In the genomic region with DNA sequence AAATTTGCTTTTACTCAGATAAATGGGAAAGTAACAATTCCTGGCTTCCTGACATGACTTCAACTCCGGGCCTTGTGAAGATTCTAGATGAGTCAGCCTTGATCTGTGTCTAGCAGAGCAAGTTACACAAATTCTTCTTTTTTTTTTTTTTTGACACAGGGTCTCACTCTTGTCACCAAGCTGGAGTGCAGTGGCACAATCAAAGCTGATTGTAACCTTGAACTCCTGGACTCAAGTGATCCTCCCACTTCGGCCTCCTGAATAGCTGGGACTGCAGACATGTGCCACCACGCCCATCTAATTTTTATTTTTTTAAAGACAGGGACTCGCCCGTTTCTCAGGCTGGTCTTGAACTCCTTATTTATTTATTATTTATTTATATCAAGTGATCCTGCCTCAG, we compare ENCODE assay signal across 1 cellular context.
A peak's percentile ranks its signal among the peaks of the same experiment; 100 is the strongest.
TF ChIP-seq lines count a peak whose summit lies in the region.

No MANE protein-coding gene starts in this region.

TF ChIP-seq in HepG2, 621 proteins besides CTCF, POLR2A, EP300 and RAD21 (continued from another document and continues in another):
- TF ChIP-seq, protein P1, sequence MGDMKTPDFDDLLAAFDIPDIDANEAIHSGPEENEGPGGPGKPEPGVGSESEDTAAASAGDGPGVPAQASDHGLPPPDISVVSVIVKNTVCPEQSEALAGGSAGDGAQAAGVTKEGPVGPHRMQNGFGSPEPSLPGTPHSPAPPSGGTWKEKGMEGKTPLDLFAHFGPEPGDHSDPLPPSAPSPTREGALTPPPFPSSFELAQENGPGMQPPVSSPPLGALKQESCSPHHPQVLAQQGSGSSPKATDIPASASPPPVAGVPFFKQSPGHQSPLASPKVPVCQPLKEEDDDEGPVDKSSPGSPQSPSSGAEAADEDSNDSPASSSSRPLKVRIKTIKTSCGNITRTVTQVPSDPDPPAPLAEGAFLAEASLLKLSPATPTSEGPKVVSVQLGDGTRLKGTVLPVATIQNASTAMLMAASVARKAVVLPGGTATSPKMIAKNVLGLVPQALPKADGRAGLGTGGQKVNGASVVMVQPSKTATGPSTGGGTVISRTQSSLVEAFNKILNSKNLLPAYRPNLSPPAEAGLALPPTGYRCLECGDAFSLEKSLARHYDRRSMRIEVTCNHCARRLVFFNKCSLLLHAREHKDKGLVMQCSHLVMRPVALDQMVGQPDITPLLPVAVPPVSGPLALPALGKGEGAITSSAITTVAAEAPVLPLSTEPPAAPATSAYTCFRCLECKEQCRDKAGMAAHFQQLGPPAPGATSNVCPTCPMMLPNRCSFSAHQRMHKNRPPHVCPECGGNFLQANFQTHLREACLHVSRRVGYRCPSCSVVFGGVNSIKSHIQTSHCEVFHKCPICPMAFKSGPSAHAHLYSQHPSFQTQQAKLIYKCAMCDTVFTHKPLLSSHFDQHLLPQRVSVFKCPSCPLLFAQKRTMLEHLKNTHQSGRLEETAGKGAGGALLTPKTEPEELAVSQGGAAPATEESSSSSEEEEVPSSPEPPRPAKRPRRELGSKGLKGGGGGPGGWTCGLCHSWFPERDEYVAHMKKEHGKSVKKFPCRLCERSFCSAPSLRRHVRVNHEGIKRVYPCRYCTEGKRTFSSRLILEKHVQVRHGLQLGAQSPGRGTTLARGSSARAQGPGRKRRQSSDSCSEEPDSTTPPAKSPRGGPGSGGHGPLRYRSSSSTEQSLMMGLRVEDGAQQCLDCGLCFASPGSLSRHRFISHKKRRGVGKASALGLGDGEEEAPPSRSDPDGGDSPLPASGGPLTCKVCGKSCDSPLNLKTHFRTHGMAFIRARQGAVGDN (CRISPR knock-in tag; IDR thresholded peaks at IDR 0.05), result no peak
- no peak for TF ChIP-seq RFX1 (IDR thresholded peaks at IDR 0.05)
- no peak for TF ChIP-seq ZNF44 (CRISPR knock-in tag; IDR thresholded peaks at IDR 0.05)
- TF ChIP-seq ZNF264 (CRISPR knock-in tag; IDR thresholded peaks at IDR 0.05), result peak; percentile 72; the same call in 1 of the 2 replicates
- TF ChIP-seq MEIS2 (CRISPR knock-in tag; IDR thresholded peaks at IDR 0.05), result peak; percentile 95
- TF ChIP-seq, protein P2, sequence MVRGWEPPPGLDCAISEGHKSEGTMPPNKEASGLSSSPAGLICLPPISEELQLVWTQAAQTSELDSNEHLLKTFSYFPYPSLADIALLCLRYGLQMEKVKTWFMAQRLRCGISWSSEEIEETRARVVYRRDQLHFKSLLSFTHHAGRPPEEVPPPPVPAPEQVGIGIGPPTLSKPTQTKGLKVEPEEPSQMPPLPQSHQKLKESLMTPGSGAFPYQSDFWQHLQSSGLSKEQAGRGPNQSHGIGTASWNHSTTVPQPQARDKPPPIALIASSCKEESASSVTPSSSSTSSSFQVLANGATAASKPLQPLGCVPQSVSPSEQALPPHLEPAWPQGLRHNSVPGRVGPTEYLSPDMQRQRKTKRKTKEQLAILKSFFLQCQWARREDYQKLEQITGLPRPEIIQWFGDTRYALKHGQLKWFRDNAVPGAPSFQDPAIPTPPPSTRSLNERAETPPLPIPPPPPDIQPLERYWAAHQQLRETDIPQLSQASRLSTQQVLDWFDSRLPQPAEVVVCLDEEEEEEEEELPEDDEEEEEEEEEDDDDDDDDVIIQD (CRISPR knock-in tag; IDR thresholded peaks at IDR 0.05; ENCODE audit: low read depth), result peak; percentile 96
- peak; percentile 78; the same call in 1 of the 2 replicates for TF ChIP-seq MBD4 (IDR thresholded peaks at IDR 0.05; ENCODE audit: borderline replicate concordance, low read length)
- no peak for TF ChIP-seq ATAD3A (CRISPR knock-in tag; IDR thresholded peaks at IDR 0.05)
- TF ChIP-seq TOPORS (CRISPR knock-in tag; IDR thresholded peaks at IDR 0.05), result no peak
- no peak for TF ChIP-seq SRF (IDR thresholded peaks at IDR 0.05; ENCODE audit: low read depth, low read length)
- peak; percentile 22; the same call in 1 of the 2 replicates for TF ChIP-seq GABPB1 (CRISPR knock-in tag; IDR thresholded peaks at IDR 0.05)
- no peak for TF ChIP-seq ZNF550 (CRISPR knock-in tag; IDR thresholded peaks at IDR 0.05; ENCODE audit: borderline replicate concordance)
- TF ChIP-seq, protein P3, sequence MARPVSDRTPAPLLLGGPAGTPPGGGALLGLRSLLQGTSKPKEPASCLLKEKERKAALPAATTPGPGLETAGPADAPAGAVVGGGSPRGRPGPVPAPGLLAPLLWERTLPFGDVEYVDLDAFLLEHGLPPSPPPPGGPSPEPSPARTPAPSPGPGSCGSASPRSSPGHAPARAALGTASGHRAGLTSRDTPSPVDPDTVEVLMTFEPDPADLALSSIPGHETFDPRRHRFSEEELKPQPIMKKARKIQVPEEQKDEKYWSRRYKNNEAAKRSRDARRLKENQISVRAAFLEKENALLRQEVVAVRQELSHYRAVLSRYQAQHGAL (CRISPR knock-in tag; IDR thresholded peaks at IDR 0.05; ENCODE audit: not compliant biosample characterization), result no peak
- TF ChIP-seq ZNF724P (CRISPR knock-in tag; IDR thresholded peaks at IDR 0.05; ENCODE audit: borderline replicate concordance), result no peak
- TF ChIP-seq, protein P4, sequence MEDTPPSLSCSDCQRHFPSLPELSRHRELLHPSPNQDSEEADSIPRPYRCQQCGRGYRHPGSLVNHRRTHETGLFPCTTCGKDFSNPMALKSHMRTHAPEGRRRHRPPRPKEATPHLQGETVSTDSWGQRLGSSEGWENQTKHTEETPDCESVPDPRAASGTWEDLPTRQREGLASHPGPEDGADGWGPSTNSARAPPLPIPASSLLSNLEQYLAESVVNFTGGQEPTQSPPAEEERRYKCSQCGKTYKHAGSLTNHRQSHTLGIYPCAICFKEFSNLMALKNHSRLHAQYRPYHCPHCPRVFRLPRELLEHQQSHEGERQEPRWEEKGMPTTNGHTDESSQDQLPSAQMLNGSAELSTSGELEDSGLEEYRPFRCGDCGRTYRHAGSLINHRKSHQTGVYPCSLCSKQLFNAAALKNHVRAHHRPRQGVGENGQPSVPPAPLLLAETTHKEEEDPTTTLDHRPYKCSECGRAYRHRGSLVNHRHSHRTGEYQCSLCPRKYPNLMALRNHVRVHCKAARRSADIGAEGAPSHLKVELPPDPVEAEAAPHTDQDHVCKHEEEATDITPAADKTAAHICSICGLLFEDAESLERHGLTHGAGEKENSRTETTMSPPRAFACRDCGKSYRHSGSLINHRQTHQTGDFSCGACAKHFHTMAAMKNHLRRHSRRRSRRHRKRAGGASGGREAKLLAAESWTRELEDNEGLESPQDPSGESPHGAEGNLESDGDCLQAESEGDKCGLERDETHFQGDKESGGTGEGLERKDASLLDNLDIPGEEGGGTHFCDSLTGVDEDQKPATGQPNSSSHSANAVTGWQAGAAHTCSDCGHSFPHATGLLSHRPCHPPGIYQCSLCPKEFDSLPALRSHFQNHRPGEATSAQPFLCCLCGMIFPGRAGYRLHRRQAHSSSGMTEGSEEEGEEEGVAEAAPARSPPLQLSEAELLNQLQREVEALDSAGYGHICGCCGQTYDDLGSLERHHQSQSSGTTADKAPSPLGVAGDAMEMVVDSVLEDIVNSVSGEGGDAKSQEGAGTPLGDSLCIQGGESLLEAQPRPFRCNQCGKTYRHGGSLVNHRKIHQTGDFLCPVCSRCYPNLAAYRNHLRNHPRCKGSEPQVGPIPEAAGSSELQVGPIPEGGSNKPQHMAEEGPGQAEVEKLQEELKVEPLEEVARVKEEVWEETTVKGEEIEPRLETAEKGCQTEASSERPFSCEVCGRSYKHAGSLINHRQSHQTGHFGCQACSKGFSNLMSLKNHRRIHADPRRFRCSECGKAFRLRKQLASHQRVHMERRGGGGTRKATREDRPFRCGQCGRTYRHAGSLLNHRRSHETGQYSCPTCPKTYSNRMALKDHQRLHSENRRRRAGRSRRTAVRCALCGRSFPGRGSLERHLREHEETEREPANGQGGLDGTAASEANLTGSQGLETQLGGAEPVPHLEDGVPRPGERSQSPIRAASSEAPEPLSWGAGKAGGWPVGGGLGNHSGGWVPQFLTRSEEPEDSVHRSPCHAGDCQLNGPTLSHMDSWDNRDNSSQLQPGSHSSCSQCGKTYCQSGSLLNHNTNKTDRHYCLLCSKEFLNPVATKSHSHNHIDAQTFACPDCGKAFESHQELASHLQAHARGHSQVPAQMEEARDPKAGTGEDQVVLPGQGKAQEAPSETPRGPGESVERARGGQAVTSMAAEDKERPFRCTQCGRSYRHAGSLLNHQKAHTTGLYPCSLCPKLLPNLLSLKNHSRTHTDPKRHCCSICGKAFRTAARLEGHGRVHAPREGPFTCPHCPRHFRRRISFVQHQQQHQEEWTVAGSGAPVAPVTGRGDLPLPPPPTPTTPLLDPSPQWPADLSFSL (CRISPR knock-in tag; IDR thresholded peaks at IDR 0.05), result no peak
- TF ChIP-seq, protein P5, sequence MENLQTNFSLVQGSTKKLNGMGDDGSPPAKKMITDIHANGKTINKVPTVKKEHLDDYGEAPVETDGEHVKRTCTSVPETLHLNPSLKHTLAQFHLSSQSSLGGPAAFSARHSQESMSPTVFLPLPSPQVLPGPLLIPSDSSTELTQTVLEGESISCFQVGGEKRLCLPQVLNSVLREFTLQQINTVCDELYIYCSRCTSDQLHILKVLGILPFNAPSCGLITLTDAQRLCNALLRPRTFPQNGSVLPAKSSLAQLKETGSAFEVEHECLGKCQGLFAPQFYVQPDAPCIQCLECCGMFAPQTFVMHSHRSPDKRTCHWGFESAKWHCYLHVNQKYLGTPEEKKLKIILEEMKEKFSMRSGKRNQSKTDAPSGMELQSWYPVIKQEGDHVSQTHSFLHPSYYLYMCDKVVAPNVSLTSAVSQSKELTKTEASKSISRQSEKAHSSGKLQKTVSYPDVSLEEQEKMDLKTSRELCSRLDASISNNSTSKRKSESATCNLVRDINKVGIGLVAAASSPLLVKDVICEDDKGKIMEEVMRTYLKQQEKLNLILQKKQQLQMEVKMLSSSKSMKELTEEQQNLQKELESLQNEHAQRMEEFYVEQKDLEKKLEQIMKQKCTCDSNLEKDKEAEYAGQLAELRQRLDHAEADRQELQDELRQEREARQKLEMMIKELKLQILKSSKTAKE (CRISPR knock-in tag; IDR thresholded peaks at IDR 0.05; ENCODE audit: borderline replicate concordance), result peak; percentile 27; the same call in 1 of the 2 replicates
- TF ChIP-seq, protein P6, sequence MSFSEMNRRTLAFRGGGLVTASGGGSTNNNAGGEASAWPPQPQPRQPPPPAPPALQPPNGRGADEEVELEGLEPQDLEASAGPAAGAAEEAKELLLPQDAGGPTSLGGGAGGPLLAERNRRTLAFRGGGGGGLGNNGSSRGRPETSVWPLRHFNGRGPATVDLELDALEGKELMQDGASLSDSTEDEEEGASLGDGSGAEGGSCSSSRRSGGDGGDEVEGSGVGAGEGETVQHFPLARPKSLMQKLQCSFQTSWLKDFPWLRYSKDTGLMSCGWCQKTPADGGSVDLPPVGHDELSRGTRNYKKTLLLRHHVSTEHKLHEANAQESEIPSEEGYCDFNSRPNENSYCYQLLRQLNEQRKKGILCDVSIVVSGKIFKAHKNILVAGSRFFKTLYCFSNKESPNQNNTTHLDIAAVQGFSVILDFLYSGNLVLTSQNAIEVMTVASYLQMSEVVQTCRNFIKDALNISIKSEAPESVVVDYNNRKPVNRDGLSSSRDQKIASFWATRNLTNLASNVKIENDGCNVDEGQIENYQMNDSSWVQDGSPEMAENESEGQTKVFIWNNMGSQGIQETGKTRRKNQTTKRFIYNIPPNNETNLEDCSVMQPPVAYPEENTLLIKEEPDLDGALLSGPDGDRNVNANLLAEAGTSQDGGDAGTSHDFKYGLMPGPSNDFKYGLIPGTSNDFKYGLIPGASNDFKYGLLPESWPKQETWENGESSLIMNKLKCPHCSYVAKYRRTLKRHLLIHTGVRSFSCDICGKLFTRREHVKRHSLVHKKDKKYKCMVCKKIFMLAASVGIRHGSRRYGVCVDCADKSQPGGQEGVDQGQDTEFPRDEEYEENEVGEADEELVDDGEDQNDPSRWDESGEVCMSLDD (CRISPR knock-in tag; IDR thresholded peaks at IDR 0.05; ENCODE audit: borderline replicate concordance), result no peak
- TF ChIP-seq ATRX (CRISPR knock-in tag; IDR thresholded peaks at IDR 0.05; ENCODE audit: borderline replicate concordance), result no peak
- TF ChIP-seq ZNF205 (CRISPR knock-in tag; IDR thresholded peaks at IDR 0.05), result 0 out of 2 replicates have a peak, but pooled peaks have one; percentile 33
- no peak for TF ChIP-seq ZNF326 (CRISPR knock-in tag; IDR thresholded peaks at IDR 0.05; ENCODE audit: borderline replicate concordance)
- peak; percentile 99 for TF ChIP-seq SP5 (CRISPR knock-in tag; IDR thresholded peaks at IDR 0.05; ENCODE audit: borderline replicate concordance, low read depth)
- TF ChIP-seq KMT2A (CRISPR knock-in tag; IDR thresholded peaks at IDR 0.05), result peak; percentile 73
- TF ChIP-seq, protein P7, sequence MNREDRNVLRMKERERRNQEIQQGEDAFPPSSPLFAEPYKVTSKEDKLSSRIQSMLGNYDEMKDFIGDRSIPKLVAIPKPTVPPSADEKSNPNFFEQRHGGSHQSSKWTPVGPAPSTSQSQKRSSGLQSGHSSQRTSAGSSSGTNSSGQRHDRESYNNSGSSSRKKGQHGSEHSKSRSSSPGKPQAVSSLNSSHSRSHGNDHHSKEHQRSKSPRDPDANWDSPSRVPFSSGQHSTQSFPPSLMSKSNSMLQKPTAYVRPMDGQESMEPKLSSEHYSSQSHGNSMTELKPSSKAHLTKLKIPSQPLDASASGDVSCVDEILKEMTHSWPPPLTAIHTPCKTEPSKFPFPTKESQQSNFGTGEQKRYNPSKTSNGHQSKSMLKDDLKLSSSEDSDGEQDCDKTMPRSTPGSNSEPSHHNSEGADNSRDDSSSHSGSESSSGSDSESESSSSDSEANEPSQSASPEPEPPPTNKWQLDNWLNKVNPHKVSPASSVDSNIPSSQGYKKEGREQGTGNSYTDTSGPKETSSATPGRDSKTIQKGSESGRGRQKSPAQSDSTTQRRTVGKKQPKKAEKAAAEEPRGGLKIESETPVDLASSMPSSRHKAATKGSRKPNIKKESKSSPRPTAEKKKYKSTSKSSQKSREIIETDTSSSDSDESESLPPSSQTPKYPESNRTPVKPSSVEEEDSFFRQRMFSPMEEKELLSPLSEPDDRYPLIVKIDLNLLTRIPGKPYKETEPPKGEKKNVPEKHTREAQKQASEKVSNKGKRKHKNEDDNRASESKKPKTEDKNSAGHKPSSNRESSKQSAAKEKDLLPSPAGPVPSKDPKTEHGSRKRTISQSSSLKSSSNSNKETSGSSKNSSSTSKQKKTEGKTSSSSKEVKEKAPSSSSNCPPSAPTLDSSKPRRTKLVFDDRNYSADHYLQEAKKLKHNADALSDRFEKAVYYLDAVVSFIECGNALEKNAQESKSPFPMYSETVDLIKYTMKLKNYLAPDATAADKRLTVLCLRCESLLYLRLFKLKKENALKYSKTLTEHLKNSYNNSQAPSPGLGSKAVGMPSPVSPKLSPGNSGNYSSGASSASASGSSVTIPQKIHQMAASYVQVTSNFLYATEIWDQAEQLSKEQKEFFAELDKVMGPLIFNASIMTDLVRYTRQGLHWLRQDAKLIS (CRISPR knock-in tag; IDR thresholded peaks at IDR 0.05), result no peak
- TF ChIP-seq ZBTB8A (CRISPR knock-in tag; IDR thresholded peaks at IDR 0.05; ENCODE audit: borderline replicate concordance, low read depth), result no peak
- TF ChIP-seq, protein P8, sequence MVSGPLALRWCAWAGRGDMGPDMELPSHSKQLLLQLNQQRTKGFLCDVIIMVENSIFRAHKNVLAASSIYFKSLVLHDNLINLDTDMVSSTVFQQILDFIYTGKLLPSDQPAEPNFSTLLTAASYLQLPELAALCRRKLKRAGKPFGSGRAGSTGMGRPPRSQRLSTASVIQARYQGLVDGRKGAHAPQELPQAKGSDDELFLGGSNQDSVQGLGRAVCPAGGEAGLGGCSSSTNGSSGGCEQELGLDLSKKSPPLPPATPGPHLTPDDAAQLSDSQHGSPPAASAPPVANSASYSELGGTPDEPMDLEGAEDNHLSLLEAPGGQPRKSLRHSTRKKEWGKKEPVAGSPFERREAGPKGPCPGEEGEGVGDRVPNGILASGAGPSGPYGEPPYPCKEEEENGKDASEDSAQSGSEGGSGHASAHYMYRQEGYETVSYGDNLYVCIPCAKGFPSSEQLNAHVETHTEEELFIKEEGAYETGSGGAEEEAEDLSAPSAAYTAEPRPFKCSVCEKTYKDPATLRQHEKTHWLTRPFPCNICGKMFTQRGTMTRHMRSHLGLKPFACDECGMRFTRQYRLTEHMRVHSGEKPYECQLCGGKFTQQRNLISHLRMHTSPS (CRISPR knock-in tag; IDR thresholded peaks at IDR 0.05; ENCODE audit: low read depth), result peak; percentile 40; the same call in 1 of the 2 replicates
- TF ChIP-seq ZFAT (CRISPR knock-in tag; conservative IDR thresholded peaks at IDR 0.05), result no peak
